1 cellular context compared by ENCODE assay signal in genomic region chr1:67420835-67421492, GRCh38.
TF ChIP-seq lines count a peak whose summit lies in the region.

No MANE protein-coding gene starts in this region.

TF ChIP-seq in HepG2, 621 proteins besides CTCF, POLR2A, EP300 and RAD21 (continued from another document):
- TF ChIP-seq ZNF260 (CRISPR knock-in tag; IDR thresholded peaks at IDR 0.05; ENCODE audit: borderline replicate concordance, low read depth), result no peak
